In genomic region chr19:1268392-1269064, GRCh38 we compare ENCODE assay signal across 8 cellular contexts. TPM values are rescaled to one million over a fixed set of nuclear protein-coding genes. Genes with fewer than 3 reads are reported as not detected.
DNase-seq lines count a peak whose midpoint lies in the region; ATAC-seq and TF ChIP-seq lines count a peak whose summit lies in the region.

No MANE protein-coding gene starts in this region.

- H3K9me3 ChIP-seq in left ventricle myocardium inferior (replicated peaks) = no peaks in the 10 kb centered on the region

- no peak for TF ChIP-seq CTCF in left ventricle myocardium inferior (IDR thresholded peaks at IDR 0.05; ENCODE audit: borderline replicate concordance)

- H3K27me3 ChIP-seq in left ventricle myocardium inferior (ENCODE audit: low read depth) = no peaks in the 10 kb centered on the region

- no peak for DNase-seq in left ventricle myocardium inferior
- no peak for DNase-seq in left cardiac atrium
- peak in 2 of 61 donors; percentile 41 to 52 for DNase-seq in caudate nucleus (lab: John Stamatoyannopoulos, UW)
- no peak for DNase-seq in naive B cell
- no peak for DNase-seq in NCI-H1694 treated with DMSO at 0.1 percent for 48 hours (lab: John Stamatoyannopoulos, UW)
- DNase-seq in CD1c-positive myeloid dendritic cell (ENCODE audit: extremely low spot score) = no peak
- DNase-seq in GF-D8 (lab: John Stamatoyannopoulos, UW) = no peak
- DNase-seq in GDM1 (lab: John Stamatoyannopoulos, UW) = no peak

- no peaks in the 10 kb centered on the region for H3K9me3 Mint-ChIP-seq in naive B cell

- intact Hi-C loops in left ventricle myocardium inferior (cut with micrococcal nuclease) (no loop called here), left cardiac atrium (cut with DNase I) (no loop called here)

- no peaks in the 10 kb centered on the region for H3K27me3 Mint-ChIP-seq in naive B cell

- peak overlapping the region; percentile 80 to 99 (median 96) for H3K27ac Mint-ChIP-seq in naive B cell

- H3K36me3 Mint-ChIP-seq in naive B cell = peaks cover 0 to 5% of the 10 kb centered on the region in 2 donors

- peak overlapping the region; percentile 100 for H3K27ac ChIP-seq in left ventricle myocardium inferior (replicated peaks)
- peak overlapping the region; percentile 97 for H3K27ac ChIP-seq in caudate nucleus (ENCODE audit: low read depth, low read length)

- peaks cover 64 to 83% (median 78%) of the 10 kb centered on the region in 3 donors for H3K4me1 Mint-ChIP-seq in naive B cell

- H3K4me1 ChIP-seq in left ventricle myocardium inferior = peaks cover 88% of the 10 kb centered on the region

- peaks cover 34% of the 10 kb centered on the region for H3K36me3 ChIP-seq in left ventricle myocardium inferior

- no peak for ATAC-seq in left cardiac atrium
- no peak for ATAC-seq in naive B cell (ENCODE audit: low read depth in 2 of 2)

- H3K4me3 Mint-ChIP-seq in naive B cell = peak overlapping the region; percentile 80 to 96 (median 91)

- H3K4me3 ChIP-seq in left ventricle myocardium inferior = peak overlapping the region; percentile 86

RNA-seq across cellular contexts. Expression of gene CIRBP, which starts 0.6 kb away (rescaled TPM):
- 229 TPM for total RNA-seq in left ventricle myocardium inferior
- total RNA-seq in left cardiac atrium = 100 to 1,000 TPM; 229 to 379 TPM
- 100 to 1,000 TPM; 253 to 449 (median 334) TPM for polyA plus RNA-seq in naive B cell (ENCODE audit: low read depth in 6 of 6)

RNA-seq across cellular contexts. Expression of gene FAM174C, which starts 6.8 kb away (rescaled TPM):
- total RNA-seq in left ventricle myocardium inferior = 12.4 TPM
- 10 to 100 TPM; 19.2 to 21.4 TPM for total RNA-seq in left cardiac atrium
- 10 to 100 TPM; 48.9 to 80.0 (median 64.7) TPM for polyA plus RNA-seq in naive B cell (ENCODE audit: low read depth in 6 of 6)

RNA-seq across cellular contexts. Expression of gene EFNA2, which starts 17.1 kb away (rescaled TPM):
- total RNA-seq in left ventricle myocardium inferior (not detected), left cardiac atrium (not detected)
- not detected for polyA plus RNA-seq in naive B cell (ENCODE audit: low read depth in 6 of 6)

RNA-seq across cellular contexts. Expression of gene MIDN, which starts 20.1 kb away (rescaled TPM):
- total RNA-seq in left ventricle myocardium inferior (60.5 TPM), left cardiac atrium (100 to 1,000 TPM in 1 of 2 donors, 10 to 100 TPM in 1; 58.7 to 148 TPM)
- polyA plus RNA-seq in naive B cell (ENCODE audit: low read depth in 6 of 6) = 1 to 10 TPM in 5 of 6 donors, under 1 TPM in 1; 0.78 to 5.5 (median 2.7) TPM

RNA-seq across cellular contexts. Expression of gene ATP5F1D, which starts 27.0 kb away (rescaled TPM):
- 501 TPM for total RNA-seq in left ventricle myocardium inferior
- 100 to 1,000 TPM; 540 to 639 TPM for total RNA-seq in left cardiac atrium
- polyA plus RNA-seq in naive B cell (ENCODE audit: low read depth in 6 of 6) = 100 to 1,000 TPM; 132 to 222 (median 199) TPM
